In the genomic region with DNA sequence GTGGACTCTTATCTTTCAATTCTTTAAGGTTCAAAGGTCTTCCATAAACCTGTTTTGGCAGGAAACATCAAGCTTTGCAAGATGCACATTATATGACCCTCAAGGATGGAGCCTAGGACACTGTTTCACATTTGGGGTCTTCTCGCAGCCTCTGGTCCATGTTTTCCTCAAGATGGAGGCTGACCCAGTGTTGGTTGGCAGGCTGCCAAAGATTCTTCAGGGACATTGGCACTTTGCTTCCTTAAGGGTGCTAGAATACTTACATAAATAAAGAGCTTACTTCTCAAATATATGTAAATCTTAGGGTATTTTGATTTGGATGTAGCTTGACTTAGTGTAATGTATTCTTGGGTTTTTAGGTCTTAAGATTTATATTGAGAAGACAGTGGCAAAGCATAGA, we compare ENCODE assay signal across 2 cellular contexts.
A peak's percentile ranks its signal among the peaks of the same experiment; 100 is the strongest.
TF ChIP-seq lines count a peak whose summit lies in the region.

No MANE protein-coding gene starts in this region.

TF ChIP-seq in HepG2, 621 proteins besides CTCF, POLR2A, EP300 and RAD21:
- TF ChIP-seq ZNF337 (CRISPR knock-in tag; IDR thresholded peaks at IDR 0.05; ENCODE audit: borderline replicate concordance, low read depth) (no peak), LCORL (IDR thresholded peaks at IDR 0.05) (0 out of 2 replicates have a peak, but pooled peaks have one; percentile 26), LCORL (CRISPR knock-in tag; IDR thresholded peaks at IDR 0.05) (no peak)
- TF ChIP-seq, protein P1, sequence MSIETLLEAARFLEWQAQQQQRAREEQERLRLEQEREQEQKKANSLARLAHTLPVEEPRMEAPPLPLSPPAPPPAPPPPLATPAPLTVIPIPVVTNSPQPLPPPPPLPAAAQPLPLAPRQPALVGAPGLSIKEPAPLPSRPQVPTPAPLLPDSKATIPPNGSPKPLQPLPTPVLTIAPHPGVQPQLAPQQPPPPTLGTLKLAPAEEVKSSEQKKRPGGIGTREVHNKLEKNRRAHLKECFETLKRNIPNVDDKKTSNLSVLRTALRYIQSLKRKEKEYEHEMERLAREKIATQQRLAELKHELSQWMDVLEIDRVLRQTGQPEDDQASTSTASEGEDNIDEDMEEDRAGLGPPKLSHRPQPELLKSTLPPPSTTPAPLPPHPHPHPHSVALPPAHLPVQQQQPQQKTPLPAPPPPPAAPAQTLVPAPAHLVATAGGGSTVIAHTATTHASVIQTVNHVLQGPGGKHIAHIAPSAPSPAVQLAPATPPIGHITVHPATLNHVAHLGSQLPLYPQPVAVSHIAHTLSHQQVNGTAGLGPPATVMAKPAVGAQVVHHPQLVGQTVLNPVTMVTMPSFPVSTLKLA (IDR thresholded peaks at IDR 0.05), result no peak

TF ChIP-seq in K562, 482 proteins besides CTCF, POLR2A, EP300 and RAD21:
- TF ChIP-seq NFIC (IDR thresholded peaks at IDR 0.05) (peak; percentile 94), POLR2AphosphoS5 (IDR thresholded peaks at IDR 0.05; ENCODE audit: control insufficient read depth, insufficient read depth, low read depth, low read length) (no peak), NFIX (CRISPR knock-in tag; IDR thresholded peaks at IDR 0.05; ENCODE audit: low read depth) (peak; percentile 92)
